8 cellular contexts compared by ENCODE assay signal in the genomic region with DNA sequence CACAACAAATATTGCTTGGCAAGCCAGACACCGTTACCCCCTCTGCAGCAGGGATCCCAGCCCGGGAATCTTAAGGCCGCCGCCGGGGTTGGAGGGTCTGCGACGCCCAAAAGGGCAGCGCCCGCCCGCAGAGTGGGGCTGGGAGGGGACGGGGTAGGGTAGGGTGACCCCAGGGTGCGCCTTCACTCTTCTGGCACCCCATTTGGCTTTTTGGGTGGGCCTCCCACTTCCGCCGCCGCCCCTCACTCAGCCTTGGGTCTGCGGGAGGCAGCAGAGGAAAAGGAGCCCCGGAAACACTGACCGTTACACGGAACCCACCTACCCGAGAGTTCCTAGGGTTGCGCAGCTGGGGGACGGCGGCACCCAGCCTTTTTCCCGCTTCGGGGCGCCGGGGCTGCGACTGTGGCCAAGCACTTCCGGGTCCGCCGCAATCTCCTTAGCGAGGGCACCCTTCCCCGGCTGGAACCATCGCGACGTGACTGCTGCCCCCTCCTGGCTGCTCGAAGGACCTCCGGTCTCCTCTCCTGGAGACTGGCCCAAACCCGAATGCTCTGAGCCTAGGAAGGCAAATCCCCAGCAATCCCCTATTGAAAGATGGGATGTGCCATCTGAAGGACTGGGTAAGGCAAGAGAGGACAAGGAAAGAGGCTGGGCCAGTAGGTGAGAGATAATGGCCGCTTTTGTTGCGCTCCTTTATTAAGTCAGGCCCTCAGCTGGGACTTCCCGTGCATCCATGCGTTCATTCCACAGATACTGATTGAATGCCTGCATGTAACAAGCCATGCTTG. TPM values are rescaled to one million over a fixed set of nuclear protein-coding genes. Genes with fewer than 3 reads are reported as not detected.
DNase-seq lines count a peak whose midpoint lies in the region; ATAC-seq and TF ChIP-seq lines count a peak whose summit lies in the region.

PIGC (minus strand) TSS at position 404 of the 788 bp plus-strand sequence. CDS start 1,447 bp downstream, outside the sequence.

- ATAC-seq in GM21576 (IDR thresholded peaks at IDR 0.05; ENCODE audit: unreplicated experiment) = peak; percentile 99
- peak; percentile 76 for ATAC-seq in PC-3
- peak; percentile 96 for ATAC-seq in esophagus mucosa

- H3K9me2 ChIP-seq in PC-3 (replicated peaks; ENCODE audit: low read length) = no peaks in the 10 kb centered on the region

- peak within 1 kb of the TSS; percentile 82 for H3K4me2 ChIP-seq in PC-3 (ENCODE audit: low read length)

- DNase-seq in DMS53 (lab: John Stamatoyannopoulos, UW) (peak; percentile 94), PC-3 (peak; percentile 99), activated T-cell treated with anti-CD3 and anti-CD28 coated beads for 48 hours (ENCODE audit: low read depth) (peak; percentile 87)
- peak; percentile 82 for DNase-seq in Jurkat, Clone E6-1 (ENCODE audit: low read depth, low spot score)
- DNase-seq in stimulated activated CD8-positive, alpha-beta memory T cell treated with anti-CD3 and anti-CD28 coated beads, Interleukin-7, amount 100 ng/mL, for 24 hours (ENCODE audit: low read depth) = peak; percentile 86

- H3K9me3 ChIP-seq in PC-3 (ENCODE audit: low read length) (no peaks in the 10 kb centered on the region), muscle layer of colon (ENCODE audit: low read length) (no peaks in the 10 kb centered on the region)

- H3K79me2 ChIP-seq in PC-3 (ENCODE audit: low read length) = peaks cover 42% of the 10 kb centered on the region

- intact Hi-C loops in PC-3 (cut with micrococcal nuclease) = loop anchor here (1.0 to 2.0 kb wide), 6 partner anchors 15 to 442 kb away; no protein-coding TSS in a partner anchor

- peaks cover 10% of the 10 kb centered on the region for H3F3A ChIP-seq in PC-3 (ENCODE audit: low read length, unreplicated experiment)

- H3K27ac ChIP-seq in PC-3 (ENCODE audit: low read length) = peak within 1 kb of the TSS; percentile 69
- peak within 1 kb of the TSS; percentile 53 for H3K27ac ChIP-seq in muscle layer of colon (ENCODE audit: low read depth, low read length)

- H3K4me3 ChIP-seq in Jurkat, Clone E6-1 (ENCODE audit: low read length) = peak within 1 kb of the TSS; percentile 79
- H3K4me3 ChIP-seq in PC-3 (ENCODE audit: low read length) = peak within 1 kb of the TSS; percentile 75
- H3K4me3 ChIP-seq in muscle layer of colon (ENCODE audit: low read depth in 1 of 2, low read length in 2 of 2) = peak within 1 kb of the TSS; percentile 75 to 96

- CTCF ChIA-PET in PC-3 (lab: Charles Lee) = interaction anchor here (0.6 to 1.4 kb wide), 12 partner anchors 12 to 728 kb away, joined by 3 to 14 read pairs (median 4); partner anchors contain the start of gene SUCO

- H3K36me3 ChIP-seq in PC-3 (ENCODE audit: low read depth, low read length) (peaks cover 6% of the 10 kb centered on the region), muscle layer of colon (ENCODE audit: insufficient read depth, low read length) (peaks cover 5% of the 10 kb centered on the region)

- POLR2A ChIA-PET in PC-3 (lab: Charles Lee; ENCODE audit: unreplicated experiment) = interaction anchor here (0.6 to 2.3 kb wide), 5 partner anchors 14 to 981 kb away, joined by 3 to 25 read pairs (median 3); partner anchors contain the start of gene SUCO

- peak; percentile 100 for TF ChIP-seq CTCF in PC-3 (conservative IDR thresholded peaks at IDR 0.05; ENCODE audit: low read depth, low read length)

- BruUV-seq in PC-3 (replicated peaks; lab: Mats Ljungman, UMichigan) = TSS peak; percentile 44

- H3K27me3 ChIP-seq in PC-3 (ENCODE audit: low read length) (no peaks in the 10 kb centered on the region), muscle layer of colon (ENCODE audit: control insufficient read depth in 1 of 2, insufficient read depth in 2 of 2, low read length in 2 of 2) (no peaks in the 10 kb centered on the region)

- H3K9ac ChIP-seq in PC-3 (ENCODE audit: low read length) (peak within 1 kb of the TSS; percentile 88), muscle layer of colon (ENCODE audit: low read length) (peak within 1 kb of the TSS; percentile 55)

- H4K20me1 ChIP-seq in PC-3 (ENCODE audit: low read length) = no peaks in the 10 kb centered on the region

- H3K4me1 ChIP-seq in PC-3 (ENCODE audit: insufficient read depth, low read length) = peaks cover 47% of the 10 kb centered on the region
- peaks cover 15% of the 10 kb centered on the region for H3K4me1 ChIP-seq in muscle layer of colon (ENCODE audit: insufficient read depth, low read length)

- H2AFZ ChIP-seq in PC-3 (ENCODE audit: low read length) = peak within 1 kb of the TSS; percentile 88

RNA-seq across cellular contexts. Expression of gene PIGC, which starts in this region (rescaled TPM):
- polyA plus RNA-seq in Jurkat, Clone E6-1 (2012; ENCODE audit: insufficient read depth, insufficient read length) = 30.4 TPM
- total RNA-seq in PC-3 (2014; rRNA removed) = 57.5 and 70.5 TPM in 2 replicates
- 11.7 TPM for total RNA-seq in esophagus mucosa

Comparison
In these comparisons a context has a peak if more than half of its experiments do, and no peak if none do; other contexts are left out.
1. Peak in every context shown above with its lines: DNase-seq, ATAC-seq, H3K4me3 ChIP-seq and H3K27ac ChIP-seq.